ENCODE assay signal across 9 cellular contexts in genomic region chr1:240091614-240092300, GRCh38. TPM values are rescaled to one million over a fixed set of nuclear protein-coding genes. Genes with fewer than 3 reads are reported as not detected.
DNase-seq lines count a peak whose midpoint lies in the region; ATAC-seq and TF ChIP-seq lines count a peak whose summit lies in the region.
"Had no signal": no experiment of that assay in that cellular context is flagged by ENCODE, and none has a peak within 500 bp of the region (broad histone marks: within the 10 kb centered on the region; RNA-seq: fewer than 3 reads in every experiment).

Gene FMN2, plus strand, starts transcription at chr1:240091883. Its CDS starts 227 bp downstream, at chr1:240092110.

- no peaks in the 10 kb centered on the region for H3K9me2 ChIP-seq in OCI-LY7 (ENCODE audit: insufficient read depth, low read length)

- H3K4me3 ChIP-seq in OCI-LY7 (ENCODE audit: low read depth, low read length, poor library complexity, severe bottlenecking), result no peak within 1 kb of the TSS

- H4K20me1 ChIP-seq in OCI-LY7 (ENCODE audit: insufficient read depth, low read length), result no peaks in the 10 kb centered on the region

- no peak within 1 kb of the TSS for H3K4me2 ChIP-seq in OCI-LY7 (ENCODE audit: low read length)

- H3K27me3 Mint-ChIP-seq in WTC11 (ENCODE audit: low read depth), result peaks cover 43% of the 10 kb centered on the region
- H3K27me3 Mint-ChIP-seq in progenitor cell of endocrine pancreas, result peaks cover 64% of the 10 kb centered on the region

- H3K4me3 Mint-ChIP-seq in WTC11, result peak within 1 kb of the TSS; percentile 78
- peak within 1 kb of the TSS; percentile 64 for H3K4me3 Mint-ChIP-seq in progenitor cell of endocrine pancreas (ENCODE audit: low read depth)

- TF ChIP-seq CTCF in WTC11 (IDR thresholded peaks at IDR 0.05) (no peak), progenitor cell of endocrine pancreas (IDR thresholded peaks at IDR 0.05; ENCODE audit: unreplicated experiment) (no peak), OCI-LY7 (conservative IDR thresholded peaks at IDR 0.05; ENCODE audit: low read length) (no peak)

- H3K4me1 ChIP-seq in OCI-LY7 (ENCODE audit: insufficient read depth, low read length, poor library complexity, severe bottlenecking), result no peaks in the 10 kb centered on the region

- ATAC-seq in WTC11 (peak; percentile 86), left cardiac atrium (peak; percentile 15 to 78), HG03565 (IDR thresholded peaks at IDR 0.05; ENCODE audit: unreplicated experiment) (no peak)

- H3K27ac Mint-ChIP-seq in WTC11 (no peak within 1 kb of the TSS), progenitor cell of endocrine pancreas (no peak within 1 kb of the TSS)

- peaks cover 16% of the 10 kb centered on the region for H3K4me1 Mint-ChIP-seq in WTC11
- peaks cover 6% of the 10 kb centered on the region for H3K4me1 Mint-ChIP-seq in progenitor cell of endocrine pancreas (ENCODE audit: low read depth)

- no peaks in the 10 kb centered on the region for H3K36me3 ChIP-seq in OCI-LY7 (ENCODE audit: insufficient read depth, low read length)

- H3K9me3 Mint-ChIP-seq in WTC11 (no peaks in the 10 kb centered on the region), progenitor cell of endocrine pancreas (ENCODE audit: low read depth) (no peaks in the 10 kb centered on the region)

- no peaks in the 10 kb centered on the region for H3K79me2 ChIP-seq in OCI-LY7 (ENCODE audit: insufficient read depth, low read depth, low read length)

- no peak within 1 kb of the TSS for H3K27ac ChIP-seq in OCI-LY7 (ENCODE audit: low read depth, low read length, poor library complexity, severe bottlenecking)
- H3K27ac ChIP-seq: HL-60 had no signal

- no peaks in the 10 kb centered on the region for H3K36me3 Mint-ChIP-seq in WTC11
- no peaks in the 10 kb centered on the region for H3K36me3 Mint-ChIP-seq in progenitor cell of endocrine pancreas (ENCODE audit: insufficient read depth)

- DNase-seq in DMS 273 treated with DMSO at 0.1 percent for 48 hours (lab: John Stamatoyannopoulos, UW) (peak; percentile 4), LHCN-M2 (ENCODE audit: low read depth) (peak; percentile 64), WTC11 (ENCODE audit: low spot score) (peak; percentile 68), left cardiac atrium (no peak), progenitor cell of endocrine pancreas (ENCODE audit: low spot score, unreplicated experiment) (peak; percentile 16), OCI-LY7 (ENCODE audit: low spot score) (no peak), UCSD-AML1 (lab: John Stamatoyannopoulos, UW; ENCODE audit: unreplicated experiment) (no peak)

- intact Hi-C loops in left cardiac atrium (cut with DNase I) (no loop called here), OCI-LY7 (cut with micrococcal nuclease; ENCODE audit: unreplicated experiment) (no loop called here)

- POLR2A ChIA-PET in WTC11 (lab: Charles Lee), result no interaction called here
- POLR2A ChIA-PET in OCI-LY7 (lab: Charles Lee), result interaction anchor here (1.1 kb wide), 1 partner anchor 10 kb away, joined by 3 read pairs; no protein-coding TSS in a partner anchor

- no peak within 1 kb of the TSS for H2AFZ ChIP-seq in OCI-LY7 (ENCODE audit: low read length)

- no peaks in the 10 kb centered on the region for H3K9me3 ChIP-seq in OCI-LY7 (ENCODE audit: low read length)

- BruUV-seq in OCI-LY7 (replicated peaks; lab: Mats Ljungman, UMichigan), result no TSS peak

- CTCF ChIA-PET in WTC11 (lab: Charles Lee) (interaction anchor here (0.5 to 1.5 kb wide), 5 partner anchors 8 to 86 kb away, joined by 3 to 6 read pairs (median 4); no protein-coding TSS in a partner anchor), OCI-LY7 (lab: Charles Lee; ENCODE audit: unreplicated experiment) (no interaction called here)

TF ChIP-seq in WTC11, 78 proteins besides CTCF, POLR2A, EP300 and RAD21:
- TF ChIP-seq NR2C2 (CRISPR knock-in tag; IDR thresholded peaks at IDR 0.05) (no peak), FOXP4 (CRISPR knock-in tag; IDR thresholded peaks at IDR 0.05) (0 out of 2 replicates have a peak, but pooled peaks have one; percentile 54), TEAD1 (CRISPR knock-in tag; IDR thresholded peaks at IDR 0.05) (0 out of 2 replicates have a peak, but pooled peaks have one; percentile 29), MAX (CRISPR knock-in tag; IDR thresholded peaks at IDR 0.05) (peak; percentile 33; the same call in 1 of the 2 replicates), FOXP1 (CRISPR knock-in tag; IDR thresholded peaks at IDR 0.05; ENCODE audit: borderline replicate concordance) (peak; percentile 62; the same call in 1 of the 2 replicates), NFYB (CRISPR knock-in tag; conservative IDR thresholded peaks at IDR 0.05; ENCODE audit: low read depth) (no peak), FOXK1 (CRISPR knock-in tag; IDR thresholded peaks at IDR 0.05) (0 out of 2 replicates have a peak, but pooled peaks have one; percentile 12), ETV6 (CRISPR knock-in tag; IDR thresholded peaks at IDR 0.05) (peak; percentile 57), E2F5 (CRISPR knock-in tag; IDR thresholded peaks at IDR 0.05) (0 out of 2 replicates have a peak, but pooled peaks have one; percentile 36), STAT6 (CRISPR knock-in tag; conservative IDR thresholded peaks at IDR 0.05; ENCODE audit: low read depth) (no peak), ZNF121 (CRISPR knock-in tag; IDR thresholded peaks at IDR 0.05) (no peak), RELA (CRISPR knock-in tag; IDR thresholded peaks at IDR 0.05; ENCODE audit: borderline replicate concordance) (0 out of 2 replicates have a peak, but pooled peaks have one; percentile 60), MYBL2 (CRISPR knock-in tag; IDR thresholded peaks at IDR 0.05) (0 out of 2 replicates have a peak, but pooled peaks have one; percentile 27)

RNA-seq across cellular contexts. Expression of gene FMN2, which starts in this region (rescaled TPM):
- total RNA-seq in LHCN-M2 (2014; rRNA removed), result 14.8 and 34.0 TPM in 2 replicates
- polyA plus RNA-seq in LHCN-M2 (2012), result 40.7 TPM
- total RNA-seq in WTC11 (2021), result 1.5 to 2.1 TPM (median 1.8 TPM) in 3 replicates
- total RNA-seq in left cardiac atrium, result under 1 TPM; 0.15 to 0.16 TPM
- total RNA-seq in progenitor cell of endocrine pancreas, result 2.3 and 3.2 TPM in 2 replicates
- not detected in 2 replicates for total RNA-seq in OCI-LY7 (2014; rRNA removed; shearing (Covaris generic))
- not detected in 2 replicates for total RNA-seq in OCI-LY7 (2022)

Comparison
In these comparisons a context has a peak if more than half of its experiments do, and no peak if none do; other contexts are left out.
1. Peak in ATAC-seq in left cardiac atrium; RNA of the gene not detected or under 1 TPM.
2. DNase-seq: peak in DMS 273 treated with DMSO at 0.1 percent for 48 hours (single experiment), LHCN-M2 (single experiment), WTC11 (single experiment) and progenitor cell of endocrine pancreas (single experiment); none in left cardiac atrium (single experiment), OCI-LY7 (single experiment) and UCSD-AML1 (single experiment).